In genomic region chr11:20474176-20474950, GRCh38 we compare ENCODE assay signal across 14 cellular contexts.
DNase-seq lines count a peak whose midpoint lies in the region; ATAC-seq and TF ChIP-seq lines count a peak whose summit lies in the region.
"Had no signal": no experiment of that assay in that cellular context is flagged by ENCODE, and none has a peak within 500 bp of the region (broad histone marks: within the 10 kb centered on the region; RNA-seq: fewer than 3 reads in every experiment).

No MANE protein-coding gene starts in this region.

- no peak overlapping the region for H3K4me3 ChIP-seq in GM23338
- no peak overlapping the region for H3K4me3 ChIP-seq in heart right ventricle

- H3K27me3 Mint-ChIP-seq in GM23338 (ENCODE audit: insufficient read depth, low read depth, poor library complexity) (no peaks in the 10 kb centered on the region), type B pancreatic cell (no peaks in the 10 kb centered on the region)
- H3K27me3 Mint-ChIP-seq: central memory CD8-positive, alpha-beta T cell; stimulated activated memory B cell treated with anti-CD40 and anti-IgM and Interleukin-4, amounts not matched to agents 10 μg/mL and 1 μg/mL and 100 μg/mL, for 72 hours had no signal

- H3K4me1 Mint-ChIP-seq in GM23338 (peaks cover 31% of the 10 kb centered on the region), type B pancreatic cell (ENCODE audit: unreplicated experiment) (peaks cover 5% of the 10 kb centered on the region)
- H3K4me1 Mint-ChIP-seq: nephron had no signal

- DNase-seq in GM23338 (ENCODE audit: low spot score): peak; percentile 71
- DNase-seq in SK-N-DZ (ENCODE audit: low spot score): peak; percentile 6
- DNase-seq in heart right ventricle: peak; percentile 12 to 20
- peak; percentile 4 for DNase-seq in putamen (ENCODE audit: low spot score)
- DNase-seq in type B pancreatic cell (ENCODE audit: extremely low spot score, unreplicated experiment): no peak
- no peak for DNase-seq in NCI-H2171 treated with DMSO at 0.1 percent for 48 hours (lab: John Stamatoyannopoulos, UW)
- DNase-seq in germinal center (ENCODE audit: low spot score): no peak
- no peak for DNase-seq in activated CD4-positive, CD25-positive, alpha-beta regulatory T cell treated with anti-CD3 and anti-CD28 coated beads, Interleukin-2, amount 50 U/mL, for 72 hours
- DNase-seq: activated T-cell treated with anti-CD3 and anti-CD28 coated beads, Interleukin-2, amount 50 U/mL, for 48 hours; NCI-H1417 treated with DMSO at 0.1 percent for 48 hours had no signal

- H3K79me2 ChIP-seq in GM23338 (replicated peaks; ENCODE audit: insufficient read depth): no peaks in the 10 kb centered on the region

- H2AFZ ChIP-seq in GM23338: no peak overlapping the region

- H3K27ac ChIP-seq in GM23338 (ENCODE audit: low read depth) (peak overlapping the region; percentile 28), heart right ventricle (peak overlapping the region in 8 of 10 donors; percentile 7 to 75 (median 45))
- H3K27ac ChIP-seq: HL-60 had no signal

- H3K4me2 ChIP-seq in GM23338: peak overlapping the region; percentile 19; the same call in 1 of the 2 replicates

- H3K9me3 Mint-ChIP-seq in GM23338 (no peaks in the 10 kb centered on the region; the same call in 2 of the 3 replicates), type B pancreatic cell (peaks cover 3% of the 10 kb centered on the region)
- H3K9me3 Mint-ChIP-seq: central memory CD8-positive, alpha-beta T cell had no signal

- H3K4me3 Mint-ChIP-seq in GM23338 (no peak overlapping the region), type B pancreatic cell (no peak overlapping the region)
- H3K4me3 Mint-ChIP-seq: central memory CD8-positive, alpha-beta T cell; nephron; stimulated activated memory B cell treated with anti-CD40 and anti-IgM and Interleukin-4, amounts not matched to agents 10 μg/mL and 1 μg/mL and 100 μg/mL, for 72 hours had no signal

- WGBS in heart right ventricle, 2 donors: 75 to 82% methylated on average over 7 of the region's 7 CpGs

- H3K36me3 ChIP-seq in GM23338 (ENCODE audit: insufficient read depth) (no peaks in the 10 kb centered on the region), heart right ventricle (peaks cover 0 to 12% (median 0%) of the 10 kb centered on the region in 9 donors)

- H3K4me1 ChIP-seq in GM23338 (ENCODE audit: insufficient read depth) (peaks cover 41% of the 10 kb centered on the region), heart right ventricle (peaks cover 0 to 23% (median 15%) of the 10 kb centered on the region in 9 donors)

- peaks cover 0 to 11% (median 0%) of the 10 kb centered on the region in 11 donors for H3K9me3 ChIP-seq in heart right ventricle

- H3K36me3 Mint-ChIP-seq in GM23338 (ENCODE audit: low read depth) (peaks cover 17% of the 10 kb centered on the region; the same call in 2 of the 3 replicates), type B pancreatic cell (peaks cover 26% of the 10 kb centered on the region)

- no peaks in the 10 kb centered on the region for H3K27me3 ChIP-seq in GM23338 (ENCODE audit: insufficient read depth)
- no peaks in the 10 kb centered on the region for H3K27me3 ChIP-seq in heart right ventricle

- no peaks in the 10 kb centered on the region for H3K9me2 ChIP-seq in GM23338 (ENCODE audit: insufficient read depth)

- H3F3A ChIP-seq in GM23338 (replicated peaks; ENCODE audit: low read depth): no peaks in the 10 kb centered on the region

- intact Hi-C loops in heart right ventricle (cut with DNase I): no loop called here

- ATAC-seq in GM23338 (peak; percentile 93), heart right ventricle (peak in 7 of 8 donors; percentile 68 to 98 (median 80))
- ATAC-seq: stimulated activated memory B cell treated with anti-CD40 and anti-IgM and Interleukin-4, amounts not matched to agents 10 μg/mL and 1 μg/mL and 100 μg/mL, for 72 hours had no signal

- H3K27ac Mint-ChIP-seq in GM23338 (peak overlapping the region; percentile 63), type B pancreatic cell (no peak overlapping the region)
- H3K27ac Mint-ChIP-seq: nephron; stimulated activated memory B cell treated with anti-CD40 and anti-IgM and Interleukin-4, amounts not matched to agents 10 μg/mL and 1 μg/mL and 100 μg/mL, for 72 hours had no signal

- no peaks in the 10 kb centered on the region for H4K20me1 ChIP-seq in GM23338 (replicated peaks; ENCODE audit: insufficient read depth)

- no peak for TF ChIP-seq CTCF in GM23338 (conservative IDR thresholded peaks at IDR 0.05; ENCODE audit: low read depth in 2 of 2)
- no peak for TF ChIP-seq CTCF in heart right ventricle (IDR thresholded peaks at IDR 0.05)
- no peak for TF ChIP-seq CTCF in type B pancreatic cell (conservative IDR thresholded peaks at IDR 0.05)

TF ChIP-seq in GM23338, 12 proteins besides CTCF, POLR2A, EP300 and RAD21:
- TF ChIP-seq NANOG (IDR thresholded peaks at IDR 0.05; ENCODE audit: borderline replicate concordance) (no peak), ETS1 (IDR thresholded peaks at IDR 0.05) (no peak), REST (IDR thresholded peaks at IDR 0.05; ENCODE audit: unreplicated experiment) (no peak), ZNF114 (CRISPR knock-in tag; IDR thresholded peaks at IDR 0.05) (no peak)

Comparison
In these comparisons a context has a peak if more than half of its experiments do, and no peak if none do; other contexts are left out.
1. DNase-seq: peak in GM23338 (single experiment), SK-N-DZ (single experiment), heart right ventricle (2 of 2) and putamen (single experiment); none in type B pancreatic cell (single experiment), NCI-H2171 treated with DMSO at 0.1 percent for 48 hours (single experiment), germinal center (single experiment) and activated CD4-positive, CD25-positive, alpha-beta regulatory T cell treated with anti-CD3 and anti-CD28 coated beads, Interleukin-2, amount 50 U/mL, for 72 hours (single experiment).